Comparison of ENCODE assay signal across 26 cellular contexts in the genomic region with DNA sequence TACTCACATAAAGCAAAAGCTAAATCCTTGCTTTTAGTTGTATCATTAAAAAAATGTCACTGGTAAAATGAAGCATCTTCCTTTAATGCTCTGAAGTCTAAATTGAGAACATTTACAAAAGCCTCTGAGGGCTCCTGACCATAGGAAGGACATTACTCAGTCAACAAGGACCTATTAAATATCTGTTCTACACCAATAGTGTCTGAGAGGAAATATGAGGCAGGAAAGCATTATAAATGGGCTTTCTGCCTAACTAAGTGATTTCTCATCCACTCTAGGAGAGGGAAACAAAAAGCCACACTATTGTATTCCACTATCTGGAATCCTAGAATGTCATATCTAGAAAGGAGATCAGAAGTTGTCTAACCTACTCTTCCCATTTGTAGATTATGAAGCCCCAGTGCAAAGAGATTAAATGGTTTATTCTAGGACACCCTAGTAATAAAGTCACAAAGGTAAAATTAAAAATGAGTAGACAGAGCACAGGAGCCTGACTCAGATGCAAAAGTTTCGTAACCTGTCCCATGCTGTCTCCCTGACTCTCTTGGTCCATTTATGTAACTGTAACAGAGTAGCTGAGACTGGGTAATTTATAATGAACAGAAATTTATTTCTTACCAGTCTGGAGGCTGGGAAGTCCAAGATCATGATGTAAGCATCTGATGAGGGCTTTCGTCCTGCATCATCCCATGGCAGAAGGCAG. TPM values are rescaled to one million over a fixed set of nuclear protein-coding genes. Genes with fewer than 3 reads are reported as not detected.
DNase-seq lines count a peak whose midpoint lies in the region; ATAC-seq, FAIRE-seq and TF ChIP-seq lines count a peak whose summit lies in the region.
"Had no signal": no experiment of that assay in that cellular context is flagged by ENCODE, and none has a peak within 500 bp of the region (broad histone marks: within the 10 kb centered on the region; RNA-seq: fewer than 3 reads in every experiment).

No MANE protein-coding gene starts in this region.

- H3K9ac ChIP-seq in GM12878 (ENCODE audit: control insufficient read depth, insufficient read depth, low read length) = no peak overlapping the region

- no peak overlapping the region for H2AFZ ChIP-seq in GM12878 (ENCODE audit: control insufficient read depth, low read depth, low read length)
- H2AFZ ChIP-seq: GM23338 had no signal

- no peaks in the 10 kb centered on the region for H3K36me3 ChIP-seq in breast epithelium
- H3K36me3 ChIP-seq in GM12878 (ENCODE audit: control insufficient read depth in 2 of 2, insufficient read depth in 2 of 2, low read length in 1 of 2) = no peaks in the 10 kb centered on the region
- no peaks in the 10 kb centered on the region for H3K36me3 ChIP-seq in H7 (replicated peaks; ENCODE audit: control insufficient read depth, insufficient read depth, low read length)

- H4K20me1 ChIP-seq in GM12878 (ENCODE audit: control insufficient read depth, insufficient read depth) = no peaks in the 10 kb centered on the region

- H3K4me3 ChIP-seq in breast epithelium (no peak overlapping the region), GM12878 (no peak overlapping the region), H7 (ENCODE audit: insufficient read depth, low read depth, low read length) (no peak overlapping the region)
- H3K4me3 ChIP-seq: GM23338 had no signal

- H3K27ac ChIP-seq in breast epithelium = no peak overlapping the region
- no peak overlapping the region for H3K27ac ChIP-seq in GM12878 (ENCODE audit: control insufficient read depth, insufficient read depth)

- H3K4me3 Mint-ChIP-seq in MCF 10A (ENCODE audit: unreplicated experiment) = no peak overlapping the region
- no peak overlapping the region for H3K4me3 Mint-ChIP-seq in T-helper 2 cell treated with Interferon-gamma antibody and Interleukin-4, amounts not matched to agents 5 μg/mL and 100 μg/mL, for 36 hours
- H3K4me3 Mint-ChIP-seq: activated naive CD8-positive, alpha-beta T cell treated with anti-CD3 and anti-CD28 coated beads, Interleukin-2, amount 10 ng/mL, durations not matched to agents 7 days and 5 days; activated T-helper 1 cell treated with anti-CD3 and anti-CD28 coated beads, Interleukin-12 subunit alpha, Interleukin-12 subunit beta, Interleukin-2, Interleukin-4 antibody, amounts not matched to agents 30 ng/mL and 10 ng/mL and 1 ng/mL, durations not matched to agents 14 hours and 24 hours and 36 hours; CD4-positive, CD25-positive, alpha-beta regulatory T cell; GM23338; natural killer cell had no signal

- SMC1A ChIA-PET in GM12878 (lab: Charles Lee; ENCODE audit: uncharacterized antibody, unreplicated experiment) = interaction anchor here (0.9 to 6.2 kb wide), 6 partner anchors 9 to 84 kb away, joined by 3 to 30 read pairs (median 6); no protein-coding TSS in a partner anchor

- no peak for FAIRE-seq in GM12878 (lab: Jason Lieb, UNC)
- FAIRE-seq: kidney had no signal

- no peak overlapping the region for H3K27ac Mint-ChIP-seq in MCF 10A (ENCODE audit: low read depth, unreplicated experiment)
- no peak overlapping the region for H3K27ac Mint-ChIP-seq in T-helper 2 cell treated with Interferon-gamma antibody and Interleukin-4, amounts not matched to agents 5 μg/mL and 100 μg/mL, for 36 hours
- H3K27ac Mint-ChIP-seq: activated naive CD8-positive, alpha-beta T cell treated with anti-CD3 and anti-CD28 coated beads, Interleukin-2, amount 10 ng/mL, durations not matched to agents 7 days and 5 days; activated T-helper 1 cell treated with anti-CD3 and anti-CD28 coated beads, Interleukin-12 subunit alpha, Interleukin-12 subunit beta, Interleukin-2, Interleukin-4 antibody, amounts not matched to agents 30 ng/mL and 10 ng/mL and 1 ng/mL, durations not matched to agents 14 hours and 24 hours and 36 hours; GM23338; natural killer cell; progenitor cell of endocrine pancreas had no signal

- no peak for TF ChIP-seq POLR2A in breast epithelium (IDR thresholded peaks at IDR 0.05)
- TF ChIP-seq POLR2A in GM12878 (IDR thresholded peaks at IDR 0.05; ENCODE audit: low read depth, low read length) = no peak

- no peaks in the 10 kb centered on the region for H3K4me1 ChIP-seq in breast epithelium
- H3K4me1 ChIP-seq in GM12878 (ENCODE audit: control insufficient read depth, insufficient read depth, low read length) = no peaks in the 10 kb centered on the region

- peak; percentile 38 for DNase-seq in MCF 10A (ENCODE audit: unreplicated experiment)
- DNase-seq in breast epithelium (ENCODE audit: low spot score in 2 of 2) = no peak
- no peak for DNase-seq in GM12878 (ENCODE audit: low read depth, low spot score)
- peak; percentile 38 for DNase-seq in iris pigment epithelial cell (ENCODE audit: low read depth)
- no peak for DNase-seq in putamen (ENCODE audit: low spot score)
- no peak for DNase-seq in H7
- no peak for DNase-seq in T-helper 2 cell treated with Interferon-gamma antibody and Interleukin-4, amounts not matched to agents 5 μg/mL and 100 μg/mL, for 36 hours (ENCODE audit: low spot score)
- DNase-seq: activated naive CD8-positive, alpha-beta T cell treated with anti-CD3 and anti-CD28 coated beads, Interleukin-2, amount 10 ng/mL, durations not matched to agents 7 days and 5 days; CD4-positive, CD25-positive, alpha-beta regulatory T cell; DMS153; hippocampal formation; kidney; mammary epithelial cell; natural killer cell; NCI-H1092; stimulated activated CD4-positive, alpha-beta T cell treated with anti-CD3 and anti-CD28 coated beads, Interleukin-12 subunit alpha, Interleukin-12 subunit beta, amount 100 ng/mL, for 4 hours; T-helper 9 cell had no signal

- H3K9me3 Mint-ChIP-seq in MCF 10A (ENCODE audit: unreplicated experiment) = no peaks in the 10 kb centered on the region
- H3K9me3 Mint-ChIP-seq in T-helper 2 cell treated with Interferon-gamma antibody and Interleukin-4, amounts not matched to agents 5 μg/mL and 100 μg/mL, for 36 hours = no peaks in the 10 kb centered on the region
- H3K9me3 Mint-ChIP-seq: activated naive CD8-positive, alpha-beta T cell treated with anti-CD3 and anti-CD28 coated beads, Interleukin-2, amount 10 ng/mL, durations not matched to agents 7 days and 5 days; activated T-helper 1 cell treated with anti-CD3 and anti-CD28 coated beads, Interleukin-12 subunit alpha, Interleukin-12 subunit beta, Interleukin-2, Interleukin-4 antibody, amounts not matched to agents 30 ng/mL and 10 ng/mL and 1 ng/mL, durations not matched to agents 14 hours and 24 hours and 36 hours; CD4-positive, CD25-positive, alpha-beta regulatory T cell; GM23338; natural killer cell had no signal

- in situ Hi-C loops in GM12878 (cut with MboI) = no loop called here

- RAD21 ChIA-PET in GM12878 (lab: Charles Lee; ENCODE audit: unreplicated experiment) = interaction anchor here (1.3 to 1.7 kb wide), 3 partner anchors 10 to 86 kb away, joined by 4 to 8 read pairs (median 4); no protein-coding TSS in a partner anchor

- intact Hi-C loops in MCF 10A (cut with micrococcal nuclease) (no loop called here), breast epithelium (cut with DNase I; ENCODE audit: low total_unique reads) (no loop called here), GM12878 (cut with micrococcal nuclease; ENCODE audit: unreplicated experiment) (no loop called here)

- H3K36me3 Mint-ChIP-seq in MCF 10A (ENCODE audit: insufficient read depth, unreplicated experiment) = no peaks in the 10 kb centered on the region
- H3K36me3 Mint-ChIP-seq in T-helper 2 cell treated with Interferon-gamma antibody and Interleukin-4, amounts not matched to agents 5 μg/mL and 100 μg/mL, for 36 hours (ENCODE audit: low read depth) = no peaks in the 10 kb centered on the region
- H3K36me3 Mint-ChIP-seq: activated naive CD8-positive, alpha-beta T cell treated with anti-CD3 and anti-CD28 coated beads, Interleukin-2, amount 10 ng/mL, durations not matched to agents 7 days and 5 days; CD4-positive, CD25-positive, alpha-beta regulatory T cell; natural killer cell had no signal

- H3K4me1 Mint-ChIP-seq in MCF 10A (ENCODE audit: insufficient read depth, unreplicated experiment) = no peaks in the 10 kb centered on the region
- H3K4me1 Mint-ChIP-seq in T-helper 2 cell treated with Interferon-gamma antibody and Interleukin-4, amounts not matched to agents 5 μg/mL and 100 μg/mL, for 36 hours (ENCODE audit: low read depth) = peaks cover 4% of the 10 kb centered on the region
- H3K4me1 Mint-ChIP-seq: natural killer cell had no signal

- TF ChIP-seq CTCF in MCF 10A (IDR thresholded peaks at IDR 0.05; ENCODE audit: unreplicated experiment) = no peak
- TF ChIP-seq CTCF in breast epithelium (IDR thresholded peaks at IDR 0.05) = no peak
- no peak for TF ChIP-seq CTCF in GM12878 (IDR thresholded peaks at IDR 0.05 in 2 of 3, conservative IDR thresholded peaks at IDR 0.05 in 1 of 3; ENCODE audit: control insufficient read depth in 2 of 3, extremely low read depth in 1 of 3, insufficient read depth in 1 of 3, low read depth in 3 of 3, low read length in 3 of 3)

- no peak for TF ChIP-seq EP300 in GM12878 (IDR thresholded peaks at IDR 0.05; ENCODE audit: borderline replicate concordance in 1 of 2, control insufficient read depth in 1 of 2, low read depth in 2 of 2, low read length in 2 of 2)

- no TSS peak for BruUV-seq in MCF 10A (replicated peaks; lab: Mats Ljungman, UMichigan)
- BruUV-seq in GM12878 (replicated peaks; lab: Mats Ljungman, UMichigan) = no TSS peak

- CTCF ChIA-PET in MCF 10A (lab: Yijun Ruan, JAX) (interaction anchor here (1.3 to 2.0 kb wide), 4 partner anchors 12 to 116 kb away, joined by 5 to 12 read pairs (median 6); no protein-coding TSS in a partner anchor), GM12878 (lab: Yijun Ruan, JAX) (interaction anchor here (0.7 to 2.6 kb wide), 6 partner anchors 10 to 119 kb away, joined by 3 to 10 read pairs (median 8); no protein-coding TSS in a partner anchor)

- 80% methylated on average over 2 of the region's 2 CpGs for WGBS in GM12878 (ENCODE audit: insufficient coverage, insufficient replicate concordance, low lambda C conversion rate, missing lambda C conversion rate)

- H3K9me3 ChIP-seq in breast epithelium (no peaks in the 10 kb centered on the region), GM12878 (replicated peaks; ENCODE audit: control insufficient read depth, insufficient read depth, low read length) (no peaks in the 10 kb centered on the region)

- H3K27me3 ChIP-seq in breast epithelium (no peaks in the 10 kb centered on the region), GM12878 (replicated peaks in 1 of 2; ENCODE audit: control insufficient read depth in 2 of 2, insufficient read depth in 2 of 2, low read length in 1 of 2) (no peaks in the 10 kb centered on the region), H7 (ENCODE audit: control insufficient read depth, insufficient read depth, low read length) (no peaks in the 10 kb centered on the region)

- H3K79me2 ChIP-seq in GM12878 (ENCODE audit: control insufficient read depth, insufficient read depth, low read length) = no peaks in the 10 kb centered on the region

- no peak for TF ChIP-seq RAD21 in GM12878 (IDR thresholded peaks at IDR 0.05; ENCODE audit: insufficient read depth, low read depth, low read length)

- H3K4me2 ChIP-seq in GM12878 (ENCODE audit: control insufficient read depth, insufficient read depth) = no peak overlapping the region
- H3K4me2 ChIP-seq: GM23338 had no signal

- POLR2A ChIA-PET in MCF 10A (lab: Yijun Ruan, JAX) (interaction anchor here (0.6 kb wide), 1 partner anchor 35 kb away, joined by 3 read pairs; no protein-coding TSS in a partner anchor), GM12878 (lab: Charles Lee) (interaction anchor here (0.6 to 0.9 kb wide), 3 partner anchors 9 to 11 kb away, joined by 3 read pairs; no protein-coding TSS in a partner anchor)

- no peak for ATAC-seq in GM12878
- ATAC-seq in GM18868 (IDR thresholded peaks at IDR 0.05; ENCODE audit: unreplicated experiment) = no peak
- ATAC-seq: activated CD4-positive, CD25-positive, alpha-beta regulatory T cell treated with anti-CD3 and anti-CD28 coated beads, Interleukin-2, amount 50 U/mL, for 24 hours; GM23338; natural killer cell; Panc1 had no signal

- no peaks in the 10 kb centered on the region for H3K27me3 Mint-ChIP-seq in MCF 10A (ENCODE audit: insufficient read depth, unreplicated experiment)
- peaks cover 21% of the 10 kb centered on the region for H3K27me3 Mint-ChIP-seq in T-helper 2 cell treated with Interferon-gamma antibody and Interleukin-4, amounts not matched to agents 5 μg/mL and 100 μg/mL, for 36 hours (ENCODE audit: low read depth)

RNA-seq across cellular contexts. Expression of a gene that starts 17.6 kb away (rescaled TPM):
- total RNA-seq in MCF 10A (2022) (not detected in 2 replicates), breast epithelium (100 to 1,000 TPM in 2 of 3 donors, 10 to 100 TPM in 1; 13.6 to 210 (median 189) TPM), GM12878 (2014; rRNA removed) (43.7 and 68.1 TPM in 2 replicates), GM12878 (2014; rRNA removed; fragmentation: Illumina TruSeq; extraction: Trizol) (61.3 and 76.2 TPM in 2 replicates), GM12878 (2021) (38.5 and 45.8 TPM in 2 replicates)
- 1,986 and 2,133 TPM in 2 replicates for total RNA-seq in GM12878 (2013; cell fraction: nucleolus; rRNA removed)
- polyA plus RNA-seq in GM12878 (2011; ENCODE audit: low read depth) = 60.0 TPM
- polyA plus RNA-seq in GM12878 (2011; rRNA removed) (882 and 1,502 TPM in 2 replicates), GM12878 (2014; fragmentation: Illumina TruSeq; extraction: Trizol) (48.2 and 72.9 TPM in 2 replicates), GM12878 (2014; fragmentation: Nextera tagmentation; extraction: Ambion mirVana) (10 to 100 TPM; 50.8 to 52.2 TPM), GM12878 (2014; rRNA removed) (26.6 and 38.0 TPM in 2 replicates), GM12878 (2016; fragmentation: Nextera tagmentation; extraction: Ambion mirVana) (10 to 100 TPM; 20.7 to 21.3 TPM)
- polyA plus RNA-seq in GM12878 (2011; cell fraction: cytosol; rRNA removed) = 230 and 358 TPM in 2 replicates
- polyA plus RNA-seq in GM12878 (2011; cell fraction: nucleus; rRNA removed) = 346 and 598 TPM in 2 replicates
- 92.1 and 280 TPM in 2 replicates for polyA plus RNA-seq in GM12878 (2012)
- polyA minus RNA-seq in GM12878 (2011; rRNA and poly(A)+ RNA removed) = 283 and 396 TPM in 2 replicates
- 140 and 173 TPM in 2 replicates for polyA minus RNA-seq in GM12878 (2011; cell fraction: cytosol; rRNA and poly(A)+ RNA removed)
- 1,153 and 1,417 TPM in 2 replicates for polyA minus RNA-seq in GM12878 (2011; cell fraction: nucleus; rRNA and poly(A)+ RNA removed)
- 0.07 TPM in 1 of 2 replicates, not detected in the other for total RNA-seq in H7 (2014; rRNA removed; shearing (Covaris generic))
- total RNA-seq: A172, GM23338, mammary epithelial cell had no signal
- polyA plus RNA-seq: GM23338, mammary epithelial cell had no signal

RNA-seq across cellular contexts. Expression of a gene that starts 42.8 kb away (rescaled TPM):
- total RNA-seq in MCF 10A (2022) (not detected in 2 replicates), breast epithelium (1 to 10 TPM in 1 of 3 donors, under 1 TPM in 2; 0.29 to 3.2 (median 0.33) TPM), GM12878 (2014; rRNA removed) (0.23 and 0.33 TPM in 2 replicates), GM12878 (2014; rRNA removed; fragmentation: Illumina TruSeq; extraction: Trizol) (0.28 and 0.36 TPM in 2 replicates), GM12878 (2021) (0.23 and 0.29 TPM in 2 replicates)
- 2.9 and 3.3 TPM in 2 replicates for total RNA-seq in GM12878 (2013; cell fraction: nucleolus; rRNA removed)
- 0.17 TPM for polyA plus RNA-seq in GM12878 (2011; ENCODE audit: low read depth)
- polyA plus RNA-seq in GM12878 (2011; rRNA removed) (16.0 and 33.6 TPM in 2 replicates), GM12878 (2014; fragmentation: Illumina TruSeq; extraction: Trizol) (0.35 and 0.63 TPM in 2 replicates), GM12878 (2014; fragmentation: Nextera tagmentation; extraction: Ambion mirVana) (under 1 TPM; 0.66 to 0.77 TPM), GM12878 (2014; rRNA removed) (0.16 and 0.36 TPM in 2 replicates), GM12878 (2016; fragmentation: Nextera tagmentation; extraction: Ambion mirVana) (under 1 TPM in 1 of 2 experiments, not detected in 1; 0.26 TPM)
- polyA plus RNA-seq in GM12878 (2011; cell fraction: cytosol; rRNA removed) = 2.7 and 2.9 TPM in 2 replicates
- 19.3 and 26.7 TPM in 2 replicates for polyA plus RNA-seq in GM12878 (2011; cell fraction: nucleus; rRNA removed)
- polyA plus RNA-seq in GM12878 (2012) = 0.41 and 0.52 TPM in 2 replicates
- polyA minus RNA-seq in GM12878 (2011; rRNA and poly(A)+ RNA removed) = 6.7 and 7.0 TPM in 2 replicates
- polyA minus RNA-seq in GM12878 (2011; cell fraction: cytosol; rRNA and poly(A)+ RNA removed) = 1.1 and 1.5 TPM in 2 replicates
- 14.4 and 18.1 TPM in 2 replicates for polyA minus RNA-seq in GM12878 (2011; cell fraction: nucleus; rRNA and poly(A)+ RNA removed)
- total RNA-seq in H7 (2014; rRNA removed; shearing (Covaris generic)) = not detected in 2 replicates
- total RNA-seq: A172; activated CD8-positive, alpha-beta memory T cell treated with anti-CD3 and anti-CD28 coated beads for 36 hours; activated T-helper 1 cell treated with anti-CD3 and anti-CD28 coated beads, Interleukin-12 subunit alpha, Interleukin-12 subunit beta, Interleukin-2, Interleukin-4 antibody, amounts not matched to agents 30 ng/mL and 10 ng/mL and 1 ng/mL, durations not matched to agents 14 hours and 24 hours and 36 hours; GM23338; mammary epithelial cell; progenitor cell of endocrine pancreas; SK-MEL-5 had no signal
- polyA plus RNA-seq: CD4-positive, CD25-positive, alpha-beta regulatory T cell; GM23338; mammary epithelial cell had no signal

Comparison
In these comparisons a context has a peak if more than half of its experiments do, and no peak if none do; other contexts are left out.
1. DNase-seq: peak in MCF 10A (single experiment) and iris pigment epithelial cell (single experiment); none in breast epithelium (0 of 2), GM12878 (single experiment), putamen (single experiment), H7 (single experiment) and T-helper 2 cell treated with Interferon-gamma antibody and Interleukin-4, amounts not matched to agents 5 μg/mL and 100 μg/mL, for 36 hours (single experiment).
2. RNA of a gene that starts 17.6 kb away (total RNA-seq): 13.6 to 210 TPM in breast epithelium and 38.5 to 2,133 TPM in GM12878; not detected in MCF 10A and 0.07 TPM in H7; every median in the first group is over 10 times any median in the second.